15 cellular contexts compared by ENCODE assay signal in the genomic region with DNA sequence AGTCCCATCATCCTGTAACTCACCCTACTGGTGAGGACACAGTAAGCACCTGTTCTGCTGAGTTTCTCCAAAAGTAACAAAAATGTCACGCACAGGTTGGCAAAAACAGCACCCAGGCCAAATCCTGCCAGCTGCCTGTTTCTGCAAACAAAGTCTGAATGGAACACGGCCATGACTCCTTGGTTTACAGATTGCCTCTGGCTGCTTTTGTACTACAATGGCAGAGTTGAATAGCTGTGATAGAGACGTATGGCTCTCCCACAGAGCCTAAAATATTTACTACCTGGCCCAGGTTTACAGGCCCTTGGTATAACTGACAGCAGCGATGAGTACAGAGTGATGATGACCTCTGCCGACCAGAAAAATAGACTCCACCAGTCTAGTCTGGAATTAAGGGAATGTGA. TPM values are rescaled to one million over a fixed set of nuclear protein-coding genes. Genes with fewer than 3 reads are reported as not detected.
A peak's percentile ranks its signal among the peaks of the same experiment; 100 is the strongest.
DNase-seq lines count a peak whose midpoint lies in the region; TF ChIP-seq lines count a peak whose summit lies in the region.
"Had no signal": no experiment of that assay in that cellular context is flagged by ENCODE, and none has a peak within 500 bp of the region (broad histone marks: within the 10 kb centered on the region; RNA-seq: fewer than 3 reads in every experiment).

No MANE protein-coding gene starts in this region.

- H3K36me3 ChIP-seq in BE2C = no peaks in the 10 kb centered on the region
- H3K36me3 ChIP-seq: gastrocnemius medialis, lower lobe of right lung had no signal

- peak; percentile 19 for TF ChIP-seq CTCF in BE2C (IDR thresholded peaks at IDR 0.05; ENCODE audit: low read depth, low read length)
- TF ChIP-seq CTCF in endothelial cell (IDR thresholded peaks at IDR 0.05; ENCODE audit: unreplicated experiment) = no peak

- no peaks in the 10 kb centered on the region for H3K4me1 Mint-ChIP-seq in endothelial cell (ENCODE audit: unreplicated experiment)
- H3K4me1 Mint-ChIP-seq: activated B cell treated with CpG ODN at 0.5 μM for 24 hours had no signal

- no peaks in the 10 kb centered on the region for H3K36me3 Mint-ChIP-seq in endothelial cell (ENCODE audit: low read depth, unreplicated experiment)

- H3K27me3 Mint-ChIP-seq in endothelial cell (ENCODE audit: unreplicated experiment) = peaks cover 2% of the 10 kb centered on the region
- H3K27me3 Mint-ChIP-seq: activated B cell treated with CpG ODN at 0.5 μM for 24 hours had no signal

- peak overlapping the region; percentile 39 for H3K4me3 ChIP-seq in BE2C (ENCODE audit: low read depth, low read length)
- H3K4me3 ChIP-seq: gastrocnemius medialis, lower lobe of right lung, PC-9 had no signal

- H3K4me3 Mint-ChIP-seq in endothelial cell (ENCODE audit: unreplicated experiment) = no peak overlapping the region
- H3K4me3 Mint-ChIP-seq: activated B cell treated with CpG ODN at 0.5 μM for 24 hours had no signal

- no peaks in the 10 kb centered on the region for H3K27me3 ChIP-seq in BE2C

- no peaks in the 10 kb centered on the region for H3K9me3 ChIP-seq in BE2C
- H3K9me3 ChIP-seq: gastrocnemius medialis, lower lobe of right lung had no signal

- peaks cover 48% of the 10 kb centered on the region for H3K4me1 ChIP-seq in BE2C
- H3K4me1 ChIP-seq: gastrocnemius medialis, lower lobe of right lung had no signal

- DNase-seq in BE2C (no peak), NCI-H128 (lab: John Stamatoyannopoulos, UW; ENCODE audit: unreplicated experiment) (peak; percentile 52), SHP77 (lab: John Stamatoyannopoulos, UW) (peak; percentile 85 to 86), kidney glomerular epithelial cell (lab: John Stamatoyannopoulos, UW) (peak; percentile 45), AG08395 (ENCODE audit: low spot score) (no peak), NCI-H2171 treated with DMSO at 0.1 percent for 48 hours (lab: John Stamatoyannopoulos, UW) (no peak), endothelial cell (ENCODE audit: low spot score) (no peak), T-helper 9 cell (no peak)
- DNase-seq: activated B cell treated with CpG ODN at 0.5 μM for 24 hours, gastrocnemius medialis, GF-D8, lower lobe of right lung, PC-9, retina had no signal

- H3K27ac Mint-ChIP-seq in endothelial cell (ENCODE audit: unreplicated experiment) = no peak overlapping the region
- H3K27ac Mint-ChIP-seq: activated B cell treated with CpG ODN at 0.5 μM for 24 hours; activated T-helper 2 cell treated with anti-CD3 and anti-CD28 coated beads, Interferon-gamma antibody, Interleukin-2, Interleukin-4, amounts not matched to agents 10 μg/mL and 5 μg/mL and 100 μg/mL, durations not matched to agents 14 hours and 24 hours and 36 hours had no signal

- no peaks in the 10 kb centered on the region for H3K9me3 Mint-ChIP-seq in endothelial cell (ENCODE audit: unreplicated experiment)
- H3K9me3 Mint-ChIP-seq: activated B cell treated with CpG ODN at 0.5 μM for 24 hours; activated T-helper 2 cell treated with anti-CD3 and anti-CD28 coated beads, Interferon-gamma antibody, Interleukin-2, Interleukin-4, amounts not matched to agents 10 μg/mL and 5 μg/mL and 100 μg/mL, durations not matched to agents 14 hours and 24 hours and 36 hours had no signal

RNA-seq across cellular contexts. Expression of gene CNKSR3, which starts 52.6 kb away (rescaled TPM):
- polyA plus RNA-seq in BE2C (2012; ENCODE audit: insufficient read depth, insufficient read length, low read depth) = 11.5 TPM
- 9.7 TPM for total RNA-seq in endothelial cell (ENCODE audit: unreplicated experiment)

Comparison
In these comparisons a context has a peak if more than half of its experiments do, and no peak if none do; other contexts are left out.
1. DNase-seq: peak in NCI-H128 (single experiment), SHP77 (2 of 2) and kidney glomerular epithelial cell (single experiment); none in BE2C (single experiment), AG08395 (single experiment), NCI-H2171 treated with DMSO at 0.1 percent for 48 hours (single experiment), endothelial cell (single experiment) and T-helper 9 cell (single experiment).